29 cellular contexts compared by ENCODE assay signal in genomic region chr2:98570356-98570755, GRCh38. TPM values are rescaled to one million over a fixed set of nuclear protein-coding genes. Genes with fewer than 3 reads are reported as not detected.
DNase-seq lines count a peak whose midpoint lies in the region; ATAC-seq, FAIRE-seq and TF ChIP-seq lines count a peak whose summit lies in the region.
"Had no signal": no experiment of that assay in that cellular context is flagged by ENCODE, and none has a peak within 500 bp of the region (broad histone marks: within the 10 kb centered on the region; RNA-seq: fewer than 3 reads in every experiment).

No MANE protein-coding gene starts in this region.

- H3K27me3 Mint-ChIP-seq in activated naive CD4-positive, alpha-beta T cell treated with anti-CD3 and anti-CD28 coated beads for 36 hours (ENCODE audit: low read depth), result no peaks in the 10 kb centered on the region
- no peaks in the 10 kb centered on the region for H3K27me3 Mint-ChIP-seq in Calu3 (ENCODE audit: unreplicated experiment)
- no peaks in the 10 kb centered on the region for H3K27me3 Mint-ChIP-seq in activated naive CD8-positive, alpha-beta T cell treated with anti-CD3 and anti-CD28 coated beads, Interleukin-2, amount 50 U/mL, for 24 hours
- H3K27me3 Mint-ChIP-seq: type B pancreatic cell had no signal

- H3K4me3 ChIP-seq in neuronal stem cell (ENCODE audit: low read length in 2 of 2), result no peak overlapping the region
- H3K4me3 ChIP-seq: body of pancreas, esophagus muscularis mucosa, left ventricle myocardium inferior, prostate gland, right lobe of liver had no signal

- intact Hi-C loops in activated naive CD4-positive, alpha-beta T cell treated with anti-CD3 and anti-CD28 coated beads for 36 hours (cut with micrococcal nuclease), result no loop called here
- intact Hi-C loops in Calu3 (cut with micrococcal nuclease; ENCODE audit: unreplicated experiment), result no loop called here

- CTCF ChIA-PET in activated naive CD4-positive, alpha-beta T cell treated with anti-CD3 and anti-CD28 coated beads for 36 hours (lab: Charles Lee), result interaction anchor here (0.7 to 3.0 kb wide), 3 partner anchors 10 to 158 kb away, joined by 3 to 19 read pairs (median 5); no protein-coding TSS in a partner anchor
- CTCF ChIA-PET in Calu3 (lab: Charles Lee), result no interaction called here

- peak overlapping the region; percentile 43 for H3K23ac ChIP-seq in neuronal stem cell (ENCODE audit: low read depth, low read length, poor library complexity)

- no peak overlapping the region for H4K91ac ChIP-seq in neuronal stem cell (ENCODE audit: low read depth, low read length, poor library complexity)

- peak overlapping the region; percentile 43 for H3K27ac Mint-ChIP-seq in activated naive CD4-positive, alpha-beta T cell treated with anti-CD3 and anti-CD28 coated beads for 36 hours
- peak overlapping the region; percentile 18 for H3K27ac Mint-ChIP-seq in Calu3 (ENCODE audit: unreplicated experiment)
- peak overlapping the region; percentile 35 for H3K27ac Mint-ChIP-seq in activated naive CD8-positive, alpha-beta T cell treated with anti-CD3 and anti-CD28 coated beads, Interleukin-2, amount 50 U/mL, for 24 hours

- H3K9me3 ChIP-seq in neuronal stem cell (replicated peaks in 1 of 2; ENCODE audit: control insufficient read depth in 2 of 2, insufficient read depth in 1 of 2, low read depth in 1 of 2, low read length in 2 of 2), result no peaks in the 10 kb centered on the region
- H3K9me3 ChIP-seq: body of pancreas, esophagus muscularis mucosa, left ventricle myocardium inferior, prostate gland, right lobe of liver had no signal

- no peaks in the 10 kb centered on the region for H3K4me1 ChIP-seq in neuronal stem cell (ENCODE audit: control insufficient read depth in 2 of 2, insufficient read depth in 1 of 2, low read depth in 1 of 2, low read length in 2 of 2)
- H3K4me1 ChIP-seq: body of pancreas, prostate gland, right lobe of liver had no signal

- H2AFZ ChIP-seq in neuronal stem cell (ENCODE audit: low read length), result no peak overlapping the region

- no peak overlapping the region for H2AK5ac ChIP-seq in neuronal stem cell (ENCODE audit: low read depth, low read length)

- H2BK5ac ChIP-seq in neuronal stem cell (ENCODE audit: low read length), result no peak overlapping the region

- FAIRE-seq in GM19239 (lab: Jason Lieb, UNC), result no peak
- FAIRE-seq: endometrium, keratinocyte had no signal

- no peak overlapping the region for H2BK15ac ChIP-seq in neuronal stem cell (ENCODE audit: low read length)

- no peak overlapping the region for H3K27ac ChIP-seq in neuronal stem cell (replicated peaks; ENCODE audit: low read length)
- H3K27ac ChIP-seq: body of pancreas, esophagus muscularis mucosa, left ventricle myocardium inferior, prostate gland, right lobe of liver had no signal

- no peak for ATAC-seq in activated naive CD8-positive, alpha-beta T cell treated with anti-CD3 and anti-CD28 coated beads, Interleukin-2, amount 50 U/mL, for 24 hours
- ATAC-seq: right lobe of liver had no signal

- no peak overlapping the region for H3K9ac ChIP-seq in neuronal stem cell (ENCODE audit: low read depth, low read length, poor library complexity)

- no CpG with 5 or more reads among the region's 5 CpGs for WGBS in neuronal stem cell (ENCODE audit: extremely low coverage in 2 of 2, insufficient read length in 2 of 2, insufficient replicate concordance in 1 of 2), 2 donors

- H3K4me2 ChIP-seq in neuronal stem cell (ENCODE audit: insufficient read depth, low read length, poor library complexity, severe bottlenecking), result no peak overlapping the region

- no peak for TF ChIP-seq CTCF in Calu3 (IDR thresholded peaks at IDR 0.05; ENCODE audit: unreplicated experiment)

- H3K9me3 Mint-ChIP-seq in activated naive CD4-positive, alpha-beta T cell treated with anti-CD3 and anti-CD28 coated beads for 36 hours, result no peaks in the 10 kb centered on the region
- H3K9me3 Mint-ChIP-seq in Calu3 (ENCODE audit: low read depth, unreplicated experiment), result no peaks in the 10 kb centered on the region
- H3K9me3 Mint-ChIP-seq in activated naive CD8-positive, alpha-beta T cell treated with anti-CD3 and anti-CD28 coated beads, Interleukin-2, amount 50 U/mL, for 24 hours, result no peaks in the 10 kb centered on the region
- H3K9me3 Mint-ChIP-seq: type B pancreatic cell had no signal

- H2BK12ac ChIP-seq in neuronal stem cell (ENCODE audit: low read length), result no peak overlapping the region

- H3K36me3 Mint-ChIP-seq in activated naive CD4-positive, alpha-beta T cell treated with anti-CD3 and anti-CD28 coated beads for 36 hours (ENCODE audit: low read depth), result peaks cover 12% of the 10 kb centered on the region
- peaks cover 14% of the 10 kb centered on the region for H3K36me3 Mint-ChIP-seq in Calu3 (ENCODE audit: insufficient read depth, unreplicated experiment)
- H3K36me3 Mint-ChIP-seq in activated naive CD8-positive, alpha-beta T cell treated with anti-CD3 and anti-CD28 coated beads, Interleukin-2, amount 50 U/mL, for 24 hours (ENCODE audit: low read depth), result peaks cover 6% of the 10 kb centered on the region

- H3K4ac ChIP-seq in neuronal stem cell (ENCODE audit: low read length), result no peak overlapping the region

- no peaks in the 10 kb centered on the region for H3K4me1 Mint-ChIP-seq in activated naive CD4-positive, alpha-beta T cell treated with anti-CD3 and anti-CD28 coated beads for 36 hours (ENCODE audit: low read depth)
- no peaks in the 10 kb centered on the region for H3K4me1 Mint-ChIP-seq in Calu3 (ENCODE audit: low read depth, unreplicated experiment)
- peaks cover 2% of the 10 kb centered on the region for H3K4me1 Mint-ChIP-seq in activated naive CD8-positive, alpha-beta T cell treated with anti-CD3 and anti-CD28 coated beads, Interleukin-2, amount 50 U/mL, for 24 hours

- no TSS peak for BruUV-seq in Calu3 (replicated peaks; lab: Mats Ljungman, UMichigan)

- no peak overlapping the region for H2BK120ac ChIP-seq in neuronal stem cell (ENCODE audit: low read depth, low read length)

- H3K79me1 ChIP-seq in neuronal stem cell (ENCODE audit: low read depth, low read length), result no peaks in the 10 kb centered on the region

- no peak overlapping the region for H3K14ac ChIP-seq in neuronal stem cell (ENCODE audit: low read length)

- H3K27me3 ChIP-seq in neuronal stem cell (ENCODE audit: control insufficient read depth in 3 of 3, insufficient read depth in 3 of 3, low read depth in 1 of 3, low read length in 3 of 3), result no peaks in the 10 kb centered on the region
- H3K27me3 ChIP-seq: body of pancreas, esophagus muscularis mucosa, right lobe of liver had no signal

- no peak overlapping the region for H3K18ac ChIP-seq in neuronal stem cell (ENCODE audit: low read length)

- no peak overlapping the region for H3K4me3 Mint-ChIP-seq in activated naive CD4-positive, alpha-beta T cell treated with anti-CD3 and anti-CD28 coated beads for 36 hours
- H3K4me3 Mint-ChIP-seq in Calu3 (ENCODE audit: low read depth, unreplicated experiment), result no peak overlapping the region
- H3K4me3 Mint-ChIP-seq in activated naive CD8-positive, alpha-beta T cell treated with anti-CD3 and anti-CD28 coated beads, Interleukin-2, amount 50 U/mL, for 24 hours, result no peak overlapping the region
- H3K4me3 Mint-ChIP-seq: type B pancreatic cell had no signal

- H4K8ac ChIP-seq in neuronal stem cell (ENCODE audit: low read depth, low read length), result no peak overlapping the region

- H3K36me3 ChIP-seq in neuronal stem cell (replicated peaks in 1 of 2; ENCODE audit: control insufficient read depth in 2 of 2, insufficient read depth in 2 of 2, low read length in 2 of 2), result peaks cover 28 to 90% of the 10 kb centered on the region in 2 donors

- no peak for DNase-seq in activated naive CD4-positive, alpha-beta T cell treated with anti-CD3 and anti-CD28 coated beads for 36 hours
- no peak for DNase-seq in activated naive CD4-positive, alpha-beta T cell treated with anti-CD3 and anti-CD28 coated beads, Interleukin-2, amount 50 U/mL, for 16 hours
- DNase-seq in Calu3 (no peak), neuronal stem cell (ENCODE audit: low spot score) (no peak), GM19239 (ENCODE audit: insufficient read length, low spot score) (no peak), KG1 (lab: John Stamatoyannopoulos, UW) (no peak), NOMO-1 treated with dmso at 0.1 percent for 144 hours (lab: John Stamatoyannopoulos, UW; ENCODE audit: unreplicated experiment) (no peak)
- no peak for DNase-seq in activated naive CD8-positive, alpha-beta T cell treated with anti-CD3 and anti-CD28 coated beads, Interleukin-2, amount 50 U/mL, for 24 hours
- DNase-seq: activated CD8-positive, alpha-beta memory T cell treated with anti-CD3 and anti-CD28 coated beads for 24 hours; activated T-cell treated with anti-CD3 and anti-CD28 coated beads, Interleukin-2, amount 50 U/mL, for 1 hour; body of pancreas; cerebellar nuclear complex; dermis blood vessel endothelial cell; foreskin fibroblast; IMR-90; left ventricle myocardium inferior; mesenchymal stem cell; NCI-H146; NCI-H2107; nucleus accumbens; SHP77; stimulated activated CD4-positive, alpha-beta T cell treated with anti-CD3 and anti-CD28 coated beads, Interleukin-12 subunit alpha, Interleukin-12 subunit beta, amount 100 ng/mL, for 4 hours; stimulated activated CD4-positive, alpha-beta T cell treated with anti-CD3 and anti-CD28 coated beads, Interleukin-4, amount 100 ng/mL, for 24 hours had no signal

RNA-seq across cellular contexts. Expression of gene COA5, which starts 38.0 kb away (rescaled TPM):
- total RNA-seq in activated naive CD4-positive, alpha-beta T cell treated with anti-CD3 and anti-CD28 coated beads for 36 hours, result 10 to 100 TPM; 34.4 to 37.8 TPM
- 24.9 and 27.8 TPM in 2 replicates for total RNA-seq in Calu3 (2022)
- polyA plus RNA-seq in neuronal stem cell (2013, experiment 1 of 2), result 53.3 TPM
- 51.1 TPM for polyA plus RNA-seq in neuronal stem cell (2013, experiment 2 of 2)

RNA-seq across cellular contexts. Expression of gene UNC50, which starts 38.0 kb away (rescaled TPM):
- total RNA-seq in activated naive CD4-positive, alpha-beta T cell treated with anti-CD3 and anti-CD28 coated beads for 36 hours, result 10 to 100 TPM; 23.0 to 24.1 TPM
- total RNA-seq in Calu3 (2022), result 30.5 and 33.0 TPM in 2 replicates
- 59.4 TPM for polyA plus RNA-seq in neuronal stem cell (2013, experiment 1 of 2)
- polyA plus RNA-seq in neuronal stem cell (2013, experiment 2 of 2), result 59.6 TPM
